Comparison of ENCODE assay signal across 22 cellular contexts in the genomic region with DNA sequence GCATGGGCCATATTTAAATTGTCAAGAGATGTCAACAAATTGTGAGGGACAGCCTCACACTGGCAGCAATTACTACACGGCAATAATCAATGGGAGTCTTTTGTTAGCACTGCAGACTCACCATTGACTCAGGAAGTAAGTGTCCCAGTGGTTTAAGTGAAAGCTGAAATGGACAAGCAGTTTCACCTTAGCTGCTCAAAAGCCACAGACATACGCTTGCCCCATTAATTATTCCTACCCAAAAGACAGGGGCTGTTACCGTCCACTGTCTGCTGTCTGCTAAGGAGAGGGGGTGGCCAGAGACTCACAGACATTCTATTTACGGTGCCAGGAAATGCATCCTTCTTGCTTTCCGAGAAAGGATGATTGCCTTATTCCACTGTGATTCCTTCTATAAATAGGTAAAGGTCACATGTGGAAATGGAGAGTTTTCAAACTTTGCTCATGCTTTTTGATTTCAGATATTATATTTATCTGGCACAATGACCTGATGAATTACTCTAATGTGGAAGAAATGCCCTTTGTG.
DNase-seq lines count a peak whose midpoint lies in the region; ATAC-seq, FAIRE-seq and TF ChIP-seq lines count a peak whose summit lies in the region.
"Had no signal": no experiment of that assay in that cellular context is flagged by ENCODE, and none has a peak within 500 bp of the region (broad histone marks: within the 10 kb centered on the region; RNA-seq: fewer than 3 reads in every experiment).

No MANE protein-coding gene starts in this region.

- peak overlapping the region; percentile 15 for H3K27ac Mint-ChIP-seq in astrocyte (ENCODE audit: unreplicated experiment)
- H3K27ac Mint-ChIP-seq in nephron progenitor cell, result peak overlapping the region; percentile 68
- no peak overlapping the region for H3K27ac Mint-ChIP-seq in activated T-helper 17 cell treated with anti-CD3 and anti-CD28 coated beads, Interleukin-2, amount 50 U/mL, for 72 hours
- H3K27ac Mint-ChIP-seq: CD4-positive, alpha-beta memory T cell; IgD-negative memory B cell had no signal

- H3K9me3 ChIP-seq in astrocyte (ENCODE audit: insufficient read depth, low read depth, low read length) (no peaks in the 10 kb centered on the region), stomach smooth muscle (ENCODE audit: control insufficient read depth in 2 of 2, low read length in 2 of 2) (no peaks in the 10 kb centered on the region)

- no peak overlapping the region for H3K4me3 ChIP-seq in astrocyte (ENCODE audit: insufficient read depth, low read depth, low read length)
- H3K4me3 ChIP-seq in stomach smooth muscle (ENCODE audit: low read length in 2 of 2), result no peak overlapping the region

- no peaks in the 10 kb centered on the region for H3K36me3 Mint-ChIP-seq in astrocyte (ENCODE audit: low read depth, unreplicated experiment)
- no peaks in the 10 kb centered on the region for H3K36me3 Mint-ChIP-seq in nephron progenitor cell (ENCODE audit: low read depth)
- H3K36me3 Mint-ChIP-seq in activated T-helper 17 cell treated with anti-CD3 and anti-CD28 coated beads, Interleukin-2, amount 50 U/mL, for 72 hours (ENCODE audit: low read depth), result no peaks in the 10 kb centered on the region
- H3K36me3 Mint-ChIP-seq: CD4-positive, alpha-beta memory T cell; IgD-negative memory B cell had no signal

- H2AFZ ChIP-seq in astrocyte (ENCODE audit: low read depth, low read length), result no peak overlapping the region

- no peak for TF ChIP-seq CTCF in astrocyte (IDR thresholded peaks at IDR 0.05; ENCODE audit: insufficient read depth, low read depth, low read length)
- no peak for TF ChIP-seq CTCF in nephron progenitor cell (IDR thresholded peaks at IDR 0.05)

- H3K9ac ChIP-seq in astrocyte (ENCODE audit: low read length) (no peak overlapping the region), stomach smooth muscle (ENCODE audit: low read length in 2 of 2) (no peak overlapping the region)

- H3K27me3 Mint-ChIP-seq in astrocyte (ENCODE audit: low read depth, unreplicated experiment), result no peaks in the 10 kb centered on the region
- H3K27me3 Mint-ChIP-seq in nephron progenitor cell (ENCODE audit: low read depth, poor library complexity), result no peaks in the 10 kb centered on the region
- peaks cover 27% of the 10 kb centered on the region for H3K27me3 Mint-ChIP-seq in activated T-helper 17 cell treated with anti-CD3 and anti-CD28 coated beads, Interleukin-2, amount 50 U/mL, for 72 hours

- no peak for ATAC-seq in activated T-helper 17 cell treated with anti-CD3 and anti-CD28 coated beads, Interleukin-2, amount 50 U/mL, for 72 hours (replicated peaks)
- ATAC-seq: activated CD4-positive, CD25-positive, alpha-beta regulatory T cell treated with anti-CD3 and anti-CD28 coated beads, Interleukin-2, amount 50 U/mL, for 24 hours; sciatic nerve had no signal

- no peaks in the 10 kb centered on the region for H3K79me2 ChIP-seq in astrocyte (ENCODE audit: insufficient read depth, low read length)

- TF ChIP-seq POLR2A in erythroblast (IDR thresholded peaks at IDR 0.05; ENCODE audit: low read length), result no peak

- H3K4me1 Mint-ChIP-seq in astrocyte (ENCODE audit: low read depth, unreplicated experiment) (peaks cover 33% of the 10 kb centered on the region), nephron progenitor cell (peaks cover 63% of the 10 kb centered on the region)
- no peaks in the 10 kb centered on the region for H3K4me1 Mint-ChIP-seq in activated T-helper 17 cell treated with anti-CD3 and anti-CD28 coated beads, Interleukin-2, amount 50 U/mL, for 72 hours
- H3K4me1 Mint-ChIP-seq: CD4-positive, alpha-beta memory T cell had no signal

- H3K4me2 ChIP-seq in astrocyte (ENCODE audit: low read length), result no peak overlapping the region

- H3K27ac ChIP-seq in astrocyte (ENCODE audit: low read depth, low read length) (no peak overlapping the region), stomach smooth muscle (ENCODE audit: low read length) (peak overlapping the region; percentile 25)

- no peak for FAIRE-seq in astrocyte (lab: Jason Lieb, UNC)
- FAIRE-seq: frontal cortex, kidney had no signal

- H3K9me3 Mint-ChIP-seq in astrocyte (ENCODE audit: unreplicated experiment) (peaks cover 3% of the 10 kb centered on the region), nephron progenitor cell (peaks cover 4% of the 10 kb centered on the region)
- H3K9me3 Mint-ChIP-seq in activated T-helper 17 cell treated with anti-CD3 and anti-CD28 coated beads, Interleukin-2, amount 50 U/mL, for 72 hours, result no peaks in the 10 kb centered on the region
- H3K9me3 Mint-ChIP-seq: CD4-positive, alpha-beta memory T cell had no signal

- no peaks in the 10 kb centered on the region for H4K20me1 ChIP-seq in astrocyte (ENCODE audit: insufficient read depth, low read length)

- no peaks in the 10 kb centered on the region for H3K36me3 ChIP-seq in astrocyte (ENCODE audit: insufficient read depth, low read length)
- H3K36me3 ChIP-seq in stomach smooth muscle (ENCODE audit: control insufficient read depth in 2 of 2, insufficient read depth in 2 of 2, low read length in 2 of 2), result no peaks in the 10 kb centered on the region

- H3K4me1 ChIP-seq in astrocyte (ENCODE audit: insufficient read depth, low read length) (peaks cover 19% of the 10 kb centered on the region), stomach smooth muscle (ENCODE audit: control insufficient read depth, insufficient read depth, low read length) (peaks cover 28% of the 10 kb centered on the region)

- H3K27me3 ChIP-seq in astrocyte (ENCODE audit: insufficient read depth, low read length) (no peaks in the 10 kb centered on the region), stomach smooth muscle (ENCODE audit: control insufficient read depth in 1 of 2, insufficient read depth in 2 of 2, low read length in 2 of 2) (no peaks in the 10 kb centered on the region)

- H3K4me3 Mint-ChIP-seq in astrocyte (ENCODE audit: unreplicated experiment) (no peak overlapping the region), nephron progenitor cell (no peak overlapping the region)
- H3K4me3 Mint-ChIP-seq in activated T-helper 17 cell treated with anti-CD3 and anti-CD28 coated beads, Interleukin-2, amount 50 U/mL, for 72 hours, result no peak overlapping the region
- H3K4me3 Mint-ChIP-seq: CD4-positive, alpha-beta memory T cell; IgD-negative memory B cell had no signal

- DNase-seq in NCI-H146 treated with DMSO at 0.1 percent for 48 hours (lab: John Stamatoyannopoulos, UW; ENCODE audit: unreplicated experiment) (peak; percentile 39), astrocyte (ENCODE audit: low read depth) (peak; percentile 21), nephron progenitor cell (no peak), erythroblast (lab: John Stamatoyannopoulos, UW) (no peak), CD1c-positive myeloid dendritic cell (ENCODE audit: extremely low spot score) (no peak)
- DNase-seq: activated naive CD4-positive, alpha-beta T cell treated with anti-CD3 and anti-CD28 coated beads, Interleukin-2, amount 50 U/mL, for 16 hours; activated T-cell treated with anti-CD3 and anti-CD28 coated beads, Interleukin-2, amount 50 U/mL, for 48 hours; CD4-positive, alpha-beta memory T cell; effector CD8-positive, alpha-beta T cell; GDM1; H7; kidney; mammary epithelial cell; NCI-H1436; NCI-H774; SHP77 had no signal

Comparison
In these comparisons a context has a peak if more than half of its experiments do, and no peak if none do; other contexts are left out.
1. DNase-seq: peak in NCI-H146 treated with DMSO at 0.1 percent for 48 hours (single experiment) and astrocyte (single experiment); none in nephron progenitor cell (single experiment), erythroblast (0 of 2) and CD1c-positive myeloid dendritic cell (single experiment).